ENCODE assay signal across 20 cellular contexts in the genomic region with DNA sequence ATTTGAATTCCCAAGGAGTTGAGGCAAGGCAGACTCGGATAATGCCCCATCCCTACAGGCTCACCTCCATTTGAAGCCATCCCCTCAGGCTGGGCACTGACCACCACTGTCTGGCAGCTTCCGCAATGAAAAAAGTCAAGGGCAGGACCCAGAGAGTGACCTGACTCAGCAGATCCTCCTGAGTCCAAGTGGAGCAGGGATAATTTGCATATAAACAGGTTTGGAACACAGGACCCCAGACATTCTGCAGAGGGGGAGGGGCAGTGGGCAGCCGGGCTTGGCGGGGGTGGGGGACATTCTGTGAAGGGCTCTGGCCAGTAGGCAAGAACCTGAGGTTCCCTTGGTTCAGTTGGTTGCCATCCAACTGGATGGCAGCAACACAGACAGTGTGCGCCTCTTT. TPM values are rescaled to one million over a fixed set of nuclear protein-coding genes. Genes with fewer than 3 reads are reported as not detected.
"Had no signal": no experiment of that assay in that cellular context is flagged by ENCODE, and none has a peak within 500 bp of the region (broad histone marks: within the 10 kb centered on the region; RNA-seq: fewer than 3 reads in every experiment).

Gene NUTM2F, minus strand, starts transcription at position 101 of the 400 bp plus-strand sequence. Its CDS starts 21 bp downstream, at position 80.

RNA-seq across cellular contexts. Expression of gene NUTM2F, which starts in this region (rescaled TPM):
- total RNA-seq: activated naive CD4-positive, alpha-beta T cell treated with anti-CD3 and anti-CD28 coated beads for 36 hours; activated naive CD4-positive, alpha-beta T cell treated with anti-CD3 and anti-CD28 coated beads, Interleukin-2, amount 50 U/mL, for 72 hours; activated naive CD8-positive, alpha-beta T cell treated with anti-CD3 and anti-CD28 coated beads for 36 hours; activated naive CD8-positive, alpha-beta T cell treated with anti-CD3 and anti-CD28 coated beads, Interleukin-2, amount 10 ng/mL, durations not matched to agents 7 days and 5 days; activated T-cell treated with anti-CD3 and anti-CD28 coated beads, Interleukin-2, amount 50 U/mL, for 4 hours; activated T-cell treated with anti-CD3 and anti-CD28 coated beads, Interleukin-2, amount 50 U/mL, for 72 hours; activated T-helper 1 cell treated with anti-CD3 and anti-CD28 coated beads, Interleukin-12 subunit alpha, Interleukin-12 subunit beta, Interleukin-2, Interleukin-4 antibody, amounts not matched to agents 30 ng/mL and 10 ng/mL and 1 ng/mL, durations not matched to agents 14 hours and 24 hours and 36 hours; activated T-helper 17 cell treated with anti-CD3 and anti-CD28 coated beads, Interleukin-2, amount 50 U/mL, for 72 hours; activated T-helper 2 cell treated with anti-CD3 and anti-CD28 coated beads, Interferon-gamma antibody, Interleukin-2, Interleukin-4, amounts not matched to agents 10 μg/mL and 5 μg/mL and 100 μg/mL, durations not matched to agents 14 hours and 24 hours and 36 hours; adrenal gland; aorta; ascending aorta; astrocyte; body of pancreas; breast epithelium; bronchial epithelial cell; cardiac septum; cerebellum had no signal
- polyA plus RNA-seq: adipose tissue, adrenal gland, aorta, cardiac muscle cell had no signal
